9 cellular contexts compared by ENCODE assay signal in the genomic region with DNA sequence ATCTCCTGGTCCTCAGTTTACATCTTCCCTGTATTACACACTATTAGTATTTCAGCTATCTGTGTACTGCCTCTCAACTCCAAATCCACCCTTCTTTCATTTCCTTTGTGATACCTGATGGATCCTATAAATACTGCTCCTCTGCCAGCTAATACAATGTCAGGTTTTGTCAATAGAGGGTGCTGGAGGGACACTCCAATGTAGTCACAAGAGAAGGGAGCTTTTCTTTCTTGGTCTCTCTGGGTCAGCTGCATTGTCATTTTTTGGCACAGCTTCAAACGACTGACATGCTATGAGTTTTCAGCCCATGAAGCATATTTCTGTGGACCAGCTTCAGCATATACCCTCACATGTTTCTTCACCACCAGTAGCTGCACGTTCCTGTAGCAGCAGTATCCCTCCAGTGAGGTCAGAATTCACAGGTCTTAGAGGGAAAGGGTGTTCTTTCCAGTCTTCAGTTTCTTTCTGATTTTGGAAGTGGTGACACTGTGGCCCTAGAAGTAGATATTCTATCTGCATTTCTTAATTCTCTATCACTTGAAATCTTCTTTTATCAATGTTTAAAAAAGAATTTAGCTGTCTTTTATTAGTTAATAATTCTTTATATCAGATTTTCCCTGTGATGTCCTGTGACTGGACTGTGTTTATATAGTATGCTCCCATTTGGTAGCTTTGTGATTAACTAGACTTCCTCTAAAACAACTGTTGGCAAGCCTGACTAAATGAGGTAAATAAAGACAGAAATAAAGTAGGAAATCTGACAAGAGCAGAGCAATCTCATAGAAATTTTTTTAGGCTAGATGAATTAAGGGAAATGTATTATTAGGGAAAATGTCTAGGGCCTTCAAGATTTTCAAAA.
DNase-seq lines count a peak whose midpoint lies in the region; ATAC-seq, FAIRE-seq and TF ChIP-seq lines count a peak whose summit lies in the region.
"Had no signal": no experiment of that assay in that cellular context is flagged by ENCODE, and none has a peak within 500 bp of the region (broad histone marks: within the 10 kb centered on the region; RNA-seq: fewer than 3 reads in every experiment).

No MANE protein-coding gene starts in this region.

- H2AFZ ChIP-seq in mammary epithelial cell (ENCODE audit: low read depth, low read length) = no peak overlapping the region

- H4K20me1 ChIP-seq in mammary epithelial cell (ENCODE audit: insufficient read depth, low read length) = no peaks in the 10 kb centered on the region

- no peak for FAIRE-seq in GM12892 (lab: Jason Lieb, UNC)

- H3K36me3 Mint-ChIP-seq in neural crest cell (ENCODE audit: low read depth) = no peaks in the 10 kb centered on the region
- H3K36me3 Mint-ChIP-seq: activated naive CD8-positive, alpha-beta T cell had no signal

- CTCF ChIA-PET in mammary epithelial cell (lab: Charles Lee; ENCODE audit: low non-redundant PET) = interaction anchor here (0.5 to 2.6 kb wide), 4 partner anchors 232 to 1039 kb away, joined by 3 to 62 read pairs (median 6); no protein-coding TSS in a partner anchor

- no peak overlapping the region for H3K4me3 Mint-ChIP-seq in neural crest cell
- H3K4me3 Mint-ChIP-seq: activated naive CD8-positive, alpha-beta T cell had no signal

- no peak overlapping the region for H3K27ac Mint-ChIP-seq in neural crest cell (ENCODE audit: unreplicated experiment)
- H3K27ac Mint-ChIP-seq: activated naive CD8-positive, alpha-beta T cell had no signal

- DNase-seq in NCI-H446 (lab: John Stamatoyannopoulos, UW) = peak; percentile 27 to 75
- peak; percentile 60 for DNase-seq in mammary epithelial cell
- peak; percentile 26 for DNase-seq in neural crest cell (ENCODE audit: low read depth, low spot score)
- no peak for DNase-seq in epidermal melanocyte (ENCODE audit: insufficient read length, low spot score)
- DNase-seq in NCI-H345 (lab: John Stamatoyannopoulos, UW) = no peak
- DNase-seq in GM12892 (ENCODE audit: insufficient read length) = no peak

- no peaks in the 10 kb centered on the region for H3K4me1 ChIP-seq in mammary epithelial cell (ENCODE audit: insufficient read depth, low read length)

- 0% methylated on average over 2 of the region's 2 CpGs for WGBS in mammary epithelial cell (ENCODE audit: low coverage, missing lambda C conversion rate)

- H3K27me3 ChIP-seq in mammary epithelial cell (ENCODE audit: insufficient read depth, low read length) = no peaks in the 10 kb centered on the region

- H3K4me1 Mint-ChIP-seq in neural crest cell = no peaks in the 10 kb centered on the region

- dilution Hi-C loops in mammary epithelial cell (cut with HindIII; ENCODE audit: low sequenced_read_pairs) = no loop called here

- BruUV-seq in mammary epithelial cell (replicated peaks; lab: Mats Ljungman, UMichigan) = no TSS peak

- no peak overlapping the region for H3K4me2 ChIP-seq in mammary epithelial cell (ENCODE audit: insufficient read depth, low read depth, low read length)

- in situ Hi-C loops in mammary epithelial cell (cut with MboI; ENCODE audit: low sequenced_read_pairs in 2 of 2) = loop anchor here (5.0 to 10.0 kb wide), 2 partner anchors 315 to 318 kb away; no protein-coding TSS in a partner anchor

- H3K79me2 ChIP-seq in mammary epithelial cell (ENCODE audit: insufficient read depth, low read length) = no peaks in the 10 kb centered on the region

- H3K27me3 Mint-ChIP-seq in neural crest cell (ENCODE audit: low read depth) = peaks cover 25% of the 10 kb centered on the region
- H3K27me3 Mint-ChIP-seq: activated naive CD8-positive, alpha-beta T cell had no signal

- no peak overlapping the region for H3K9ac ChIP-seq in mammary epithelial cell (ENCODE audit: insufficient read depth, low read length)

- no peak overlapping the region for H3K27ac ChIP-seq in C4-2B
- no peak overlapping the region for H3K27ac ChIP-seq in mammary epithelial cell (ENCODE audit: insufficient read depth, low read depth, low read length)

- ATAC-seq in GM21825 (IDR thresholded peaks at IDR 0.05; ENCODE audit: unreplicated experiment) = peak; percentile 52

- no peak for TF ChIP-seq POLR2A in GM12892 (IDR thresholded peaks at IDR 0.05; ENCODE audit: low read depth, low read length)

- TF ChIP-seq CTCF in C4-2B (conservative IDR thresholded peaks at IDR 0.05) (peak; percentile 62), mammary epithelial cell (conservative IDR thresholded peaks at IDR 0.05 in 1 of 2, IDR thresholded peaks at IDR 0.05 in 1 of 2; ENCODE audit: extremely low read depth in 1 of 2, insufficient read depth in 1 of 2, low read depth in 1 of 2, low read length in 2 of 2) (peak; percentile 66 to 85), neural crest cell (conservative IDR thresholded peaks at IDR 0.05) (peak; percentile 67)

- intact Hi-C loops in mammary epithelial cell (cut with micrococcal nuclease) = loop anchor here (1.0 kb wide), 2 partner anchors 232 to 319 kb away; no protein-coding TSS in a partner anchor

- H3K4me3 ChIP-seq in mammary epithelial cell (replicated peaks in 1 of 3; ENCODE audit: insufficient read depth in 1 of 3, low read depth in 2 of 3, low read length in 3 of 3) = no peak overlapping the region

- no peaks in the 10 kb centered on the region for H3K36me3 ChIP-seq in mammary epithelial cell (ENCODE audit: insufficient read depth, low read length)

- no peaks in the 10 kb centered on the region for H3K9me3 ChIP-seq in mammary epithelial cell (replicated peaks; ENCODE audit: insufficient read depth, low read length)

- H3K9me3 Mint-ChIP-seq in neural crest cell = no peaks in the 10 kb centered on the region

Comparison
In these comparisons a context has a peak if more than half of its experiments do, and no peak if none do; other contexts are left out.
1. DNase-seq: peak in NCI-H446 (2 of 2), mammary epithelial cell (single experiment) and neural crest cell (single experiment); none in epidermal melanocyte (single experiment), NCI-H345 (single experiment) and GM12892 (single experiment).
2. Peak in every context shown above with its lines, with median percentiles within 50 percentile points of each other: CTCF ChIP-seq.